ENCODE assay signal across 1 cellular context in genomic region chr6:307065-307814, GRCh38.
TF ChIP-seq lines count a peak whose summit lies in the region.

No MANE protein-coding gene starts in this region.

TF ChIP-seq in GM12878, 131 proteins besides CTCF, POLR2A, EP300 and RAD21:
- TF ChIP-seq WRNIP1 (IDR thresholded peaks at IDR 0.05; ENCODE audit: borderline replicate concordance, low read depth, low read length), result 0 out of 2 replicates have a peak, but pooled peaks have one; percentile 51
- no peak for TF ChIP-seq NKRF (conservative IDR thresholded peaks at IDR 0.05)
